Comparison of ENCODE assay signal across 8 cellular contexts in genomic region chr20:23050847-23051627, GRCh38. TPM values are rescaled to one million over a fixed set of nuclear protein-coding genes. Genes with fewer than 3 reads are reported as not detected.
DNase-seq lines count a peak whose midpoint lies in the region; ATAC-seq and TF ChIP-seq lines count a peak whose summit lies in the region.

No MANE protein-coding gene starts in this region.

- peak overlapping the region; percentile 83 for H3K4me3 Mint-ChIP-seq in glutamatergic neuron (ENCODE audit: unreplicated experiment)
- H3K4me3 Mint-ChIP-seq in neural progenitor cell = peak overlapping the region; percentile 88
- no peak overlapping the region for H3K4me3 Mint-ChIP-seq in Calu3 (ENCODE audit: low read depth, unreplicated experiment)

- no peak for ATAC-seq in HG03108 (IDR thresholded peaks at IDR 0.05; ENCODE audit: unreplicated experiment)

- peaks cover 7% of the 10 kb centered on the region for H3K9me3 Mint-ChIP-seq in glutamatergic neuron (ENCODE audit: unreplicated experiment)
- peaks cover 4% of the 10 kb centered on the region for H3K9me3 Mint-ChIP-seq in neural progenitor cell
- no peaks in the 10 kb centered on the region for H3K9me3 Mint-ChIP-seq in Calu3 (ENCODE audit: low read depth, unreplicated experiment)

- H2AFZ ChIP-seq in neural progenitor cell (replicated peaks) = peak overlapping the region; percentile 93

- intact Hi-C loops in Calu3 (cut with micrococcal nuclease; ENCODE audit: unreplicated experiment) = no loop called here

- H3K9ac ChIP-seq in HUES48 (ENCODE audit: low read depth, low read length) (peak overlapping the region; percentile 55), neural progenitor cell (no peak overlapping the region)

- DNase-seq in activated CD4-positive, alpha-beta T cell treated with anti-CD3 and anti-CD28 coated beads, Interleukin-2, amount 50 U/mL, for 48 hours = peak; percentile 40 to 55
- peak; percentile 81 for DNase-seq in glutamatergic neuron
- peak; percentile 93 for DNase-seq in neural progenitor cell (ENCODE audit: low spot score)
- DNase-seq in Calu3 = no peak
- no peak for DNase-seq in NCI-H2171 treated with DMSO at 0.1 percent for 48 hours (lab: John Stamatoyannopoulos, UW)

- H3K36me3 ChIP-seq in HUES48 (ENCODE audit: control insufficient read depth, insufficient read depth, low read length) (no peaks in the 10 kb centered on the region), neural progenitor cell (no peaks in the 10 kb centered on the region)

- no peak overlapping the region for H3K27ac Mint-ChIP-seq in glutamatergic neuron (ENCODE audit: unreplicated experiment)
- H3K27ac Mint-ChIP-seq in neural progenitor cell = no peak overlapping the region
- H3K27ac Mint-ChIP-seq in Calu3 (ENCODE audit: unreplicated experiment) = no peak overlapping the region

- CTCF ChIA-PET in Calu3 (lab: Charles Lee) = interaction anchor here (1.1 kb wide), 1 partner anchor 150 kb away, joined by 4 read pairs; no protein-coding TSS in a partner anchor

- H3K27me3 Mint-ChIP-seq in glutamatergic neuron (ENCODE audit: unreplicated experiment) = peaks cover 20% of the 10 kb centered on the region
- H3K27me3 Mint-ChIP-seq in neural progenitor cell (ENCODE audit: insufficient read depth, low read depth) = peaks cover 42% of the 10 kb centered on the region
- peaks cover 50% of the 10 kb centered on the region for H3K27me3 Mint-ChIP-seq in Calu3 (ENCODE audit: unreplicated experiment)

- H3K27ac ChIP-seq in C4-2B (no peak overlapping the region), HUES48 (ENCODE audit: low read depth, low read length) (peak overlapping the region; percentile 68), neural progenitor cell (no peak overlapping the region)

- H3K4me1 ChIP-seq in HUES48 (ENCODE audit: control insufficient read depth, insufficient read depth, low read length) = peaks cover 15% of the 10 kb centered on the region; the same call in 1 of the 2 replicates
- peaks cover 10% of the 10 kb centered on the region for H3K4me1 ChIP-seq in neural progenitor cell

- H3K9me3 ChIP-seq in HUES48 (ENCODE audit: control insufficient read depth, insufficient read depth, low read length) = no peaks in the 10 kb centered on the region
- H3K9me3 ChIP-seq in neural progenitor cell (ENCODE audit: low read depth) = no peaks in the 10 kb centered on the region

- H3K36me3 Mint-ChIP-seq in glutamatergic neuron (ENCODE audit: unreplicated experiment) (peaks cover 5% of the 10 kb centered on the region), neural progenitor cell (no peaks in the 10 kb centered on the region), Calu3 (ENCODE audit: insufficient read depth, unreplicated experiment) (no peaks in the 10 kb centered on the region)

- peaks cover 17% of the 10 kb centered on the region for H4K20me1 ChIP-seq in neural progenitor cell (ENCODE audit: low read depth)

- H3K79me2 ChIP-seq in neural progenitor cell (ENCODE audit: low read depth) = no peaks in the 10 kb centered on the region

- H3K4me2 ChIP-seq in neural progenitor cell = peak overlapping the region; percentile 87

- TF ChIP-seq CTCF in C4-2B (conservative IDR thresholded peaks at IDR 0.05) (peak; percentile 52), glutamatergic neuron (IDR thresholded peaks at IDR 0.05; ENCODE audit: partially characterized antibody, unreplicated experiment) (peak; percentile 82), neural progenitor cell (IDR thresholded peaks at IDR 0.05) (peak; percentile 82), Calu3 (IDR thresholded peaks at IDR 0.05; ENCODE audit: unreplicated experiment) (no peak)

- BruUV-seq in Calu3 (replicated peaks; lab: Mats Ljungman, UMichigan) = no TSS peak

- no peaks in the 10 kb centered on the region for H3K4me1 Mint-ChIP-seq in glutamatergic neuron (ENCODE audit: low read depth, unreplicated experiment)
- peaks cover 12% of the 10 kb centered on the region for H3K4me1 Mint-ChIP-seq in neural progenitor cell
- H3K4me1 Mint-ChIP-seq in Calu3 (ENCODE audit: low read depth, unreplicated experiment) = no peaks in the 10 kb centered on the region

- H3K4me3 ChIP-seq in HUES48 (ENCODE audit: low read depth, low read length) = peak overlapping the region; percentile 71
- peak overlapping the region; percentile 49 for H3K4me3 ChIP-seq in neural progenitor cell

- peaks cover 18% of the 10 kb centered on the region for H3F3A ChIP-seq in neural progenitor cell (ENCODE audit: low read depth)

- peaks cover 73% of the 10 kb centered on the region for H3K27me3 ChIP-seq in HUES48 (ENCODE audit: control insufficient read depth, insufficient read depth, low read length)
- peaks cover 81% of the 10 kb centered on the region for H3K27me3 ChIP-seq in neural progenitor cell

RNA-seq across cellular contexts. Expression of gene THBD, which starts 1.6 kb away (rescaled TPM):
- not detected for total RNA-seq in glutamatergic neuron (ENCODE audit: unreplicated experiment)
- 0.06 and 0.15 TPM in 2 replicates for total RNA-seq in neural progenitor cell (ENCODE audit: low replicate concordance)
- total RNA-seq in Calu3 (2022) = not detected in 2 replicates

RNA-seq across cellular contexts. Expression of gene SSTR4, which starts 15.9 kb away (rescaled TPM):
- total RNA-seq in glutamatergic neuron (ENCODE audit: unreplicated experiment) (not detected), neural progenitor cell (ENCODE audit: low replicate concordance) (not detected in 2 replicates), Calu3 (2022) (not detected in 2 replicates)

RNA-seq across cellular contexts. Expression of gene CD93, which starts 35.1 kb away (rescaled TPM):
- total RNA-seq in glutamatergic neuron (ENCODE audit: unreplicated experiment) (not detected), neural progenitor cell (ENCODE audit: low replicate concordance) (not detected in 2 replicates), Calu3 (2022) (not detected in 2 replicates)

Comparison
In these comparisons a context has a peak if more than half of its experiments do, and no peak if none do; other contexts are left out.
1. DNase-seq: peak in activated CD4-positive, alpha-beta T cell treated with anti-CD3 and anti-CD28 coated beads, Interleukin-2, amount 50 U/mL, for 48 hours (2 of 2), glutamatergic neuron (single experiment) and neural progenitor cell (single experiment); none in Calu3 (single experiment) and NCI-H2171 treated with DMSO at 0.1 percent for 48 hours (single experiment).